8 cellular contexts compared by ENCODE assay signal in the genomic region with DNA sequence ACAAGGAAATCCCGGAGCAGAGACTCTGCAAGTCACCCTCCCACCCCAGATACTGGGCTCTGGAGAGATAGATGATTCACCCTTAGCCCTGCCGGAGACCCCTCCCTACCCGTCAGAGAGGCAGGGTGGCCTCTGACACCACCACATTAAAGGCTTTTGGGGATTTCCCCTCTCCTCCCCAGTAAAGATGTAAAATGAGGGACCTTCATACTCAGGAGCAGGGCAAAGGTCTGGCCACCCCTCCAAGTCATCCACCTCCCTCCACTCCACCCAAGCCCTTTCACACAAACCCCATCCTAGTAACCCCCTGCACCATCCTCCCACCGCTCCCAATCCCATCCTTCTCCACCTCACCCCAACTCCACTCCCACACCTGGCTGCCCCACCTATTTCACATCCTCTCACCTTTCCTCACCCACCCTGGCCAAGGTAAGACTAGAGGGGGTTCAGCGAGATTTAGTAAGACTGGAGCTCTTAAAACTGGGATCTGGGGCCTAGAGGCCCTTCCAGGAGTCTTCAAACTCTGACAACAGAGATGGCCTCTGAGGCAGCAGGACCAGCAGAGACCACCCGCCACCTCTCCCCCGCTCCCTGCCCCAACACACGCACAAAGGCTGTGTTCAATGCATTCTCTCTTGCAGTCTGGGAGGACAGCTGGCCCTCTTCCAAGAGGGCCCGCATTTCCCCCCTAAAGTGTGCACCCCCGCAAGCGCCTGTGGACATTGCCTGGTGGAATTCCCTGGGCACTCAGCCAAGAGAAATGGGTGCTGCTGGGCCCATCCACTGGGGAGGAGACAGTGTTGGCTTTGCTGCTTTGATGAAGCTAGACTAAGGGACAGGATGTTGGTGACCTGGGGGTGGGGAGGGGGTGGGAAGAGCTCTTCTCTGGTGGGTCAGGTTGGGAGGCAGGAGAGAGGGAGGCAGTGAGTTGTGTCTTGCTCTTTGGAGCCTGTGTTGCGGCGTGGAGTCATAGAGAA. TPM values are rescaled to one million over a fixed set of nuclear protein-coding genes. Genes with fewer than 3 reads are reported as not detected.
DNase-seq lines count a peak whose midpoint lies in the region; ATAC-seq and TF ChIP-seq lines count a peak whose summit lies in the region.

No MANE protein-coding gene starts in this region.

- peaks cover 5% of the 10 kb centered on the region for H3K36me3 Mint-ChIP-seq in glutamatergic neuron (ENCODE audit: unreplicated experiment)

- H3F3A ChIP-seq in MM.1S (ENCODE audit: insufficient read depth, low read length), result no peaks in the 10 kb centered on the region

- no peaks in the 10 kb centered on the region for H3K27me3 ChIP-seq in MM.1S (replicated peaks; ENCODE audit: insufficient read depth, low read length)

- H3K9me3 ChIP-seq in MM.1S (replicated peaks; ENCODE audit: insufficient read depth, low read length), result no peaks in the 10 kb centered on the region

- no peak for TF ChIP-seq CTCF in MM.1S (IDR thresholded peaks at IDR 0.05; ENCODE audit: low read length)
- TF ChIP-seq CTCF in glutamatergic neuron (IDR thresholded peaks at IDR 0.05; ENCODE audit: partially characterized antibody, unreplicated experiment), result no peak

- peak overlapping the region; percentile 73 for H3K4me3 ChIP-seq in MM.1S (ENCODE audit: low read length)

- H3K4me1 Mint-ChIP-seq in glutamatergic neuron (ENCODE audit: low read depth, unreplicated experiment), result peaks cover 11% of the 10 kb centered on the region

- H2AFZ ChIP-seq in MM.1S (ENCODE audit: low read length), result no peak overlapping the region

- H3K27me3 Mint-ChIP-seq in glutamatergic neuron (ENCODE audit: unreplicated experiment), result peaks cover 10% of the 10 kb centered on the region

- H4K20me1 ChIP-seq in MM.1S (ENCODE audit: insufficient read depth, low read length), result no peaks in the 10 kb centered on the region

- no peak overlapping the region for H3K27ac Mint-ChIP-seq in glutamatergic neuron (ENCODE audit: unreplicated experiment)

- ATAC-seq in HG02588 (IDR thresholded peaks at IDR 0.05; ENCODE audit: unreplicated experiment) (no peak), GM18868 (IDR thresholded peaks at IDR 0.05; ENCODE audit: unreplicated experiment) (no peak)

- H3K9me2 ChIP-seq in MM.1S (replicated peaks; ENCODE audit: insufficient read depth, low read length), result no peaks in the 10 kb centered on the region

- DNase-seq in MM.1S (no peak), glutamatergic neuron (no peak), HCEC 1CT (no peak), EL (no peak)
- DNase-seq in activated CD8-positive, alpha-beta memory T cell treated with anti-CD3 and anti-CD28 coated beads, Interleukin-2, amount 50 U/mL, for 24 hours (ENCODE audit: extremely low read depth), result peak; percentile 18
- peak; percentile 59 for DNase-seq in stimulated activated CD4-positive, alpha-beta T cell treated with anti-CD3 and anti-CD28 coated beads, Interleukin-2, amount 100 ng/mL, for 4 hours (ENCODE audit: low read depth)

- peak overlapping the region; percentile 93 for H3K4me3 Mint-ChIP-seq in glutamatergic neuron (ENCODE audit: unreplicated experiment)

- H3K9me3 Mint-ChIP-seq in glutamatergic neuron (ENCODE audit: unreplicated experiment), result no peaks in the 10 kb centered on the region

- H3K4me2 ChIP-seq in MM.1S (ENCODE audit: low read depth, low read length), result peak overlapping the region; percentile 87

- H3K27ac ChIP-seq in MM.1S (ENCODE audit: low read length), result no peak overlapping the region

- no peaks in the 10 kb centered on the region for H3K4me1 ChIP-seq in MM.1S (ENCODE audit: low read length)

- no peaks in the 10 kb centered on the region for H3K36me3 ChIP-seq in MM.1S (replicated peaks; ENCODE audit: insufficient read depth, low read length)

- no peaks in the 10 kb centered on the region for H3K79me2 ChIP-seq in MM.1S (ENCODE audit: low read length)

- H3K9ac ChIP-seq in MM.1S (ENCODE audit: low read length), result no peak overlapping the region

RNA-seq across cellular contexts. Expression of a gene that starts 1.1 kb away (rescaled TPM):
- total RNA-seq in glutamatergic neuron (ENCODE audit: unreplicated experiment), result 70.9 TPM

RNA-seq across cellular contexts. Expression of a gene that starts 54.0 kb away (rescaled TPM):
- 87.9 TPM for total RNA-seq in glutamatergic neuron (ENCODE audit: unreplicated experiment)

Comparison
In these comparisons a context has a peak if more than half of its experiments do, and no peak if none do; other contexts are left out.
1. DNase-seq: peak in activated CD8-positive, alpha-beta memory T cell treated with anti-CD3 and anti-CD28 coated beads, Interleukin-2, amount 50 U/mL, for 24 hours (single experiment) and stimulated activated CD4-positive, alpha-beta T cell treated with anti-CD3 and anti-CD28 coated beads, Interleukin-2, amount 100 ng/mL, for 4 hours (single experiment); none in MM.1S (single experiment), glutamatergic neuron (single experiment), HCEC 1CT (single experiment) and EL (single experiment).